Comparison of ENCODE assay signal across 1 cellular context in genomic region chr6:128505603-128506002, GRCh38.
TF ChIP-seq lines count a peak whose summit lies in the region.

No MANE protein-coding gene starts in this region.

TF ChIP-seq in HepG2, 621 proteins besides CTCF, POLR2A, EP300 and RAD21 (continued from another document and continues in another):
- TF ChIP-seq ZNF770 (CRISPR knock-in tag; IDR thresholded peaks at IDR 0.05): no peak; the same call in 1 of the 2 replicates
- no peak for TF ChIP-seq IKZF1 (IDR thresholded peaks at IDR 0.05)
- no peak for TF ChIP-seq XBP1 (CRISPR knock-in tag; IDR thresholded peaks at IDR 0.05)
- TF ChIP-seq RFXAP (CRISPR knock-in tag; IDR thresholded peaks at IDR 0.05; ENCODE audit: borderline replicate concordance): peak; percentile 39; the same call in 1 of the 2 replicates
- no peak for TF ChIP-seq ZNF24 (IDR thresholded peaks at IDR 0.05)
- TF ChIP-seq ZNF138 (CRISPR knock-in tag; IDR thresholded peaks at IDR 0.05; ENCODE audit: low read depth): no peak
- no peak for TF ChIP-seq ZNF839 (CRISPR knock-in tag; IDR thresholded peaks at IDR 0.05; ENCODE audit: borderline replicate concordance)
- TF ChIP-seq NCOA5 (CRISPR knock-in tag; IDR thresholded peaks at IDR 0.05): no peak
- peak in 1 of 2 experiments; percentile 64; a peak in 1 of 4 replicates for TF ChIP-seq KLF16 (CRISPR knock-in tag; IDR thresholded peaks at IDR 0.05)
- no peak for TF ChIP-seq ZNF124 (CRISPR knock-in tag; IDR thresholded peaks at IDR 0.05)
- peak; percentile 48 for TF ChIP-seq ZNF3 (CRISPR knock-in tag; IDR thresholded peaks at IDR 0.05)
- TF ChIP-seq FUBP1 (CRISPR knock-in tag; IDR thresholded peaks at IDR 0.05; ENCODE audit: borderline replicate concordance): no peak
- TF ChIP-seq, protein P1, sequence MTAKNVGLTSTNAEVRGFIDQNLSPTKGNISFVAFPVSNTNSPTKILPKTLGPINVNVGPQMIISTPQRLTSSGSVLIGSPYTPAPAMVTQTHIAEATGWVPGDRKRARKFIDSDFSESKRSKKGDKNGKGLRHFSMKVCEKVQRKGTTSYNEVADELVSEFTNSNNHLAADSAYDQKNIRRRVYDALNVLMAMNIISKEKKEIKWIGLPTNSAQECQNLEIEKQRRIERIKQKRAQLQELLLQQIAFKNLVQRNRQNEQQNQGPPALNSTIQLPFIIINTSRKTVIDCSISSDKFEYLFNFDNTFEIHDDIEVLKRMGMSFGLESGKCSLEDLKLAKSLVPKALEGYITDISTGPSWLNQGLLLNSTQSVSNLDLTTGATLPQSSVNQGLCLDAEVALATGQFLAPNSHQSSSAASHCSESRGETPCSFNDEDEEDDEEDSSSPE (CRISPR knock-in tag; IDR thresholded peaks at IDR 0.05): peak; percentile 75
- TF ChIP-seq BCLAF1 (IDR thresholded peaks at IDR 0.05): no peak
- peak; percentile 70; the same call in 1 of the 2 replicates for TF ChIP-seq RXRB (CRISPR knock-in tag; IDR thresholded peaks at IDR 0.05; ENCODE audit: borderline replicate concordance)
- TF ChIP-seq, protein P2, sequence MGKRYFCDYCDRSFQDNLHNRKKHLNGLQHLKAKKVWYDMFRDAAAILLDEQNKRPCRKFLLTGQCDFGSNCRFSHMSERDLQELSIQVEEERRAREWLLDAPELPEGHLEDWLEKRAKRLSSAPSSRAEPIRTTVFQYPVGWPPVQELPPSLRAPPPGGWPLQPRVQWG (CRISPR knock-in tag; IDR thresholded peaks at IDR 0.05; ENCODE audit: borderline replicate concordance, low read depth): no peak
- peak; percentile 11; the same call in 1 of the 2 replicates for TF ChIP-seq MIER3 (CRISPR knock-in tag; IDR thresholded peaks at IDR 0.05; ENCODE audit: borderline replicate concordance)
- TF ChIP-seq ZNF678 (CRISPR knock-in tag; IDR thresholded peaks at IDR 0.05): no peak
- TF ChIP-seq, protein P3, sequence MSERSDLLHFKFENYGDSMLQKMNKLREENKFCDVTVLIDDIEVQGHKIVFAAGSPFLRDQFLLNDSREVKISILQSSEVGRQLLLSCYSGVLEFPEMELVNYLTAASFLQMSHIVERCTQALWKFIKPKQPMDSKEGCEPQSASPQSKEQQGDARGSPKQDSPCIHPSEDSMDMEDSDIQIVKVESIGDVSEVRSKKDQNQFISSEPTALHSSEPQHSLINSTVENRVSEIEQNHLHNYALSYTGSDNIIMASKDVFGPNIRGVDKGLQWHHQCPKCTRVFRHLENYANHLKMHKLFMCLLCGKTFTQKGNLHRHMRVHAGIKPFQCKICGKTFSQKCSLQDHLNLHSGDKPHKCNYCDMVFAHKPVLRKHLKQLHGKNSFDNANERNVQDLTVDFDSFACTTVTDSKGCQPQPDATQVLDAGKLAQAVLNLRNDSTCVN (CRISPR knock-in tag; IDR thresholded peaks at IDR 0.05; ENCODE audit: borderline replicate concordance): no peak
- TF ChIP-seq HNRNPH1 (optimal IDR thresholded peaks at IDR 0.05; ENCODE audit: low read depth, low read length): no peak
- peak; percentile 84 for TF ChIP-seq FOXA3 (CRISPR knock-in tag; IDR thresholded peaks at IDR 0.05)
- TF ChIP-seq, protein P4, sequence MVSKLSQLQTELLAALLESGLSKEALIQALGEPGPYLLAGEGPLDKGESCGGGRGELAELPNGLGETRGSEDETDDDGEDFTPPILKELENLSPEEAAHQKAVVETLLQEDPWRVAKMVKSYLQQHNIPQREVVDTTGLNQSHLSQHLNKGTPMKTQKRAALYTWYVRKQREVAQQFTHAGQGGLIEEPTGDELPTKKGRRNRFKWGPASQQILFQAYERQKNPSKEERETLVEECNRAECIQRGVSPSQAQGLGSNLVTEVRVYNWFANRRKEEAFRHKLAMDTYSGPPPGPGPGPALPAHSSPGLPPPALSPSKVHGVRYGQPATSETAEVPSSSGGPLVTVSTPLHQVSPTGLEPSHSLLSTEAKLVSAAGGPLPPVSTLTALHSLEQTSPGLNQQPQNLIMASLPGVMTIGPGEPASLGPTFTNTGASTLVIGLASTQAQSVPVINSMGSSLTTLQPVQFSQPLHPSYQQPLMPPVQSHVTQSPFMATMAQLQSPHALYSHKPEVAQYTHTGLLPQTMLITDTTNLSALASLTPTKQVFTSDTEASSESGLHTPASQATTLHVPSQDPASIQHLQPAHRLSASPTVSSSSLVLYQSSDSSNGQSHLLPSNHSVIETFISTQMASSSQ (IDR thresholded peaks at IDR 0.05; ENCODE audit: low read depth): peak; percentile 92
- TF ChIP-seq, protein P4 (CRISPR knock-in tag; IDR thresholded peaks at IDR 0.05; ENCODE audit: borderline replicate concordance): peak; percentile 90; the same call in 1 of the 2 replicates
- TF ChIP-seq SP5 (CRISPR knock-in tag; IDR thresholded peaks at IDR 0.05; ENCODE audit: borderline replicate concordance, low read depth): no peak
- 0 out of 2 replicates have a peak, but pooled peaks have one; percentile 20 for TF ChIP-seq IKZF5 (CRISPR knock-in tag; IDR thresholded peaks at IDR 0.05)
- 0 out of 2 replicates have a peak, but pooled peaks have one; percentile 33 for TF ChIP-seq NCOA1 (CRISPR knock-in tag; IDR thresholded peaks at IDR 0.05)
- no peak for TF ChIP-seq ZBTB42 (CRISPR knock-in tag; IDR thresholded peaks at IDR 0.05)
- no peak for TF ChIP-seq MAF1 (CRISPR knock-in tag; IDR thresholded peaks at IDR 0.05; ENCODE audit: borderline replicate concordance)
- peak; percentile 55; the same call in 1 of the 2 replicates for TF ChIP-seq ATF2 (CRISPR knock-in tag; IDR thresholded peaks at IDR 0.05)
- no peak for TF ChIP-seq ZNF432 (CRISPR knock-in tag; IDR thresholded peaks at IDR 0.05; ENCODE audit: borderline replicate concordance)
- TF ChIP-seq KDM6A (CRISPR knock-in tag; IDR thresholded peaks at IDR 0.05; ENCODE audit: low read depth): peak; percentile 98
- TF ChIP-seq AKAP8 (CRISPR knock-in tag; IDR thresholded peaks at IDR 0.05): no peak
- TF ChIP-seq, protein P5, sequence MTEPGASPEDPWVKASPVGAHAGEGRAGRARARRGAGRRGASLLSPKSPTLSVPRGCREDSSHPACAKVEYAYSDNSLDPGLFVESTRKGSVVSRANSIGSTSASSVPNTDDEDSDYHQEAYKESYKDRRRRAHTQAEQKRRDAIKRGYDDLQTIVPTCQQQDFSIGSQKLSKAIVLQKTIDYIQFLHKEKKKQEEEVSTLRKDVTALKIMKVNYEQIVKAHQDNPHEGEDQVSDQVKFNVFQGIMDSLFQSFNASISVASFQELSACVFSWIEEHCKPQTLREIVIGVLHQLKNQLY (CRISPR knock-in tag; IDR thresholded peaks at IDR 0.05): no peak
- no peak for TF ChIP-seq ZNF33B (CRISPR knock-in tag; IDR thresholded peaks at IDR 0.05)
- peak; percentile 29; the same call in 1 of the 2 replicates for TF ChIP-seq CEBPB (IDR thresholded peaks at IDR 0.05; ENCODE audit: borderline replicate concordance, low read depth, low read length)
- no peak for TF ChIP-seq THAP9 (CRISPR knock-in tag; IDR thresholded peaks at IDR 0.05; ENCODE audit: borderline replicate concordance)
